Comparison of ENCODE assay signal across 23 cellular contexts in genomic region chr18:58388736-58389135, GRCh38.
"Had no signal": no experiment of that assay in that cellular context is flagged by ENCODE, and none has a peak within 500 bp of the region (broad histone marks: within the 10 kb centered on the region; RNA-seq: fewer than 3 reads in every experiment).

No MANE protein-coding gene starts in this region.

- ATAC-seq: activated CD4-positive, alpha-beta T cell treated with anti-CD3 and anti-CD28 coated beads for 36 hours; activated naive CD4-positive, alpha-beta T cell treated with anti-CD3 and anti-CD28 coated beads, Interleukin-2, amount 50 U/mL, for 72 hours; activated T-cell treated with anti-CD3 and anti-CD28 coated beads, Interleukin-2, amount 50 U/mL, for 4 hours; foreskin keratinocyte; stimulated activated memory B cell treated with anti-CD40 and anti-IgM and Interleukin-4, amounts not matched to agents 10 μg/mL and 1 μg/mL and 100 μg/mL, for 72 hours; stimulated activated naive CD8-positive, alpha-beta T cell treated with anti-CD3 and anti-CD28 coated beads, Interleukin-15, amount 100 ng/mL, for 72 hours had no signal

- H3K27ac Mint-ChIP-seq: activated B cell treated with CpG ODN at 0.5 μM for 24 hours; activated CD4-positive, alpha-beta T cell treated with anti-CD3 and anti-CD28 coated beads for 36 hours; activated naive CD4-positive, alpha-beta T cell treated with anti-CD3 and anti-CD28 coated beads, Interleukin-2, amount 50 U/mL, for 72 hours; stimulated activated memory B cell treated with anti-CD40 and anti-IgM and Interleukin-4, amounts not matched to agents 10 μg/mL and 1 μg/mL and 100 μg/mL, for 72 hours; T-helper 2 cell treated with Interferon-gamma antibody and Interleukin-4, amounts not matched to agents 5 μg/mL and 100 μg/mL, for 36 hours had no signal

- H3K27me3 ChIP-seq: cardiac muscle cell, esophagus muscularis mucosa, foreskin keratinocyte, neutrophil, sigmoid colon, upper lobe of left lung had no signal

- H3K9me3 ChIP-seq: esophagus muscularis mucosa, left ventricle myocardium inferior, neutrophil, sigmoid colon, upper lobe of left lung had no signal

- H3K27me3 Mint-ChIP-seq: activated B cell treated with CpG ODN at 0.5 μM for 24 hours; activated CD4-positive, alpha-beta T cell treated with anti-CD3 and anti-CD28 coated beads for 36 hours; stimulated activated memory B cell treated with anti-CD40 and anti-IgM and Interleukin-4, amounts not matched to agents 10 μg/mL and 1 μg/mL and 100 μg/mL, for 72 hours; stimulated activated naive CD8-positive, alpha-beta T cell treated with anti-CD3 and anti-CD28 coated beads, Interleukin-15, amount 100 ng/mL, for 72 hours had no signal

- H3K4me1 Mint-ChIP-seq: activated B cell treated with CpG ODN at 0.5 μM for 24 hours; activated CD4-positive, alpha-beta T cell treated with anti-CD3 and anti-CD28 coated beads for 36 hours; stimulated activated memory B cell treated with anti-CD40 and anti-IgM and Interleukin-4, amounts not matched to agents 10 μg/mL and 1 μg/mL and 100 μg/mL, for 72 hours; stimulated activated naive CD8-positive, alpha-beta T cell treated with anti-CD3 and anti-CD28 coated beads, Interleukin-15, amount 100 ng/mL, for 72 hours had no signal

- H3K36me3 Mint-ChIP-seq: activated naive CD4-positive, alpha-beta T cell treated with anti-CD3 and anti-CD28 coated beads, Interleukin-2, amount 50 U/mL, for 72 hours had no signal

- DNase-seq: activated B cell treated with CpG ODN at 0.5 μM for 24 hours; activated CD4-positive, alpha-beta T cell treated with anti-CD3 and anti-CD28 coated beads for 36 hours; activated naive CD4-positive, alpha-beta T cell; activated T-cell treated with anti-CD3 and anti-CD28 coated beads, Interleukin-2, amount 50 U/mL, for 4 hours; cerebellar nuclear complex; cortex of kidney; foreskin keratinocyte; left ventricle myocardium inferior; retina; sigmoid colon; small intestine; stimulated activated CD4-positive, alpha-beta T cell treated with anti-CD3 and anti-CD28 coated beads, Interleukin-4, amount 100 ng/mL, for 24 hours; stimulated activated naive CD8-positive, alpha-beta T cell treated with anti-CD3 and anti-CD28 coated beads, Interleukin-15, amount 100 ng/mL, for 72 hours; substantia nigra; T-helper 1 cell had no signal

- H3K4me3 Mint-ChIP-seq: activated B cell treated with CpG ODN at 0.5 μM for 24 hours; activated CD4-positive, alpha-beta T cell treated with anti-CD3 and anti-CD28 coated beads for 36 hours; activated T-cell treated with anti-CD3 and anti-CD28 coated beads, Interleukin-2, amount 50 U/mL, for 4 hours; nephron; stimulated activated memory B cell treated with anti-CD40 and anti-IgM and Interleukin-4, amounts not matched to agents 10 μg/mL and 1 μg/mL and 100 μg/mL, for 72 hours; stimulated activated naive CD8-positive, alpha-beta T cell treated with anti-CD3 and anti-CD28 coated beads, Interleukin-15, amount 100 ng/mL, for 72 hours; T-helper 2 cell treated with Interferon-gamma antibody and Interleukin-4, amounts not matched to agents 5 μg/mL and 100 μg/mL, for 36 hours had no signal

- H3K27ac ChIP-seq: cardiac muscle cell, esophagus muscularis mucosa, foreskin keratinocyte, left ventricle myocardium inferior, neutrophil, upper lobe of left lung had no signal

- H3K36me3 ChIP-seq: neutrophil had no signal

- H3K9me3 Mint-ChIP-seq: activated B cell treated with CpG ODN at 0.5 μM for 24 hours; activated naive CD4-positive, alpha-beta T cell treated with anti-CD3 and anti-CD28 coated beads, Interleukin-2, amount 50 U/mL, for 72 hours; activated T-cell treated with anti-CD3 and anti-CD28 coated beads, Interleukin-2, amount 50 U/mL, for 4 hours; nephron; stimulated activated memory B cell treated with anti-CD40 and anti-IgM and Interleukin-4, amounts not matched to agents 10 μg/mL and 1 μg/mL and 100 μg/mL, for 72 hours; stimulated activated naive CD8-positive, alpha-beta T cell treated with anti-CD3 and anti-CD28 coated beads, Interleukin-15, amount 100 ng/mL, for 72 hours; T-helper 2 cell treated with Interferon-gamma antibody and Interleukin-4, amounts not matched to agents 5 μg/mL and 100 μg/mL, for 36 hours had no signal

- H3K4me3 ChIP-seq: cardiac muscle cell, esophagus muscularis mucosa, left ventricle myocardium inferior, sigmoid colon, upper lobe of left lung had no signal

- H3K4me1 ChIP-seq: foreskin keratinocyte, upper lobe of left lung had no signal
